16 cellular contexts compared by ENCODE assay signal in genomic region chr5:124871299-124871698, GRCh38.
A peak's percentile ranks its signal among the peaks of the same experiment; 100 is the strongest.
DNase-seq lines count a peak whose midpoint lies in the region; ATAC-seq and TF ChIP-seq lines count a peak whose summit lies in the region.
"Had no signal": no experiment of that assay in that cellular context is flagged by ENCODE, and none has a peak within 500 bp of the region (broad histone marks: within the 10 kb centered on the region; RNA-seq: fewer than 3 reads in every experiment).

No MANE protein-coding gene starts in this region.

- H3K4me3 ChIP-seq in mammary epithelial cell (replicated peaks in 1 of 3; ENCODE audit: insufficient read depth in 1 of 3, low read depth in 2 of 3, low read length in 3 of 3) (no peak overlapping the region), stomach (no peak overlapping the region)
- H3K4me3 ChIP-seq: gastroesophageal sphincter had no signal

- H3K9me3 ChIP-seq in mammary epithelial cell (replicated peaks; ENCODE audit: insufficient read depth, low read length) (no peaks in the 10 kb centered on the region), stomach (no peaks in the 10 kb centered on the region)
- H3K9me3 ChIP-seq: gastroesophageal sphincter had no signal

- POLR2A ChIA-PET in WTC11 (lab: Charles Lee) = interaction anchor here (0.7 kb wide), 1 partner anchor 102 kb away, joined by 3 read pairs; no protein-coding TSS in a partner anchor

- no peak overlapping the region for H3K9ac ChIP-seq in mammary epithelial cell (ENCODE audit: insufficient read depth, low read length)

- no peak for TF ChIP-seq POLR2A in stomach (IDR thresholded peaks at IDR 0.05)

- H3K27ac Mint-ChIP-seq in mesothelial cell of epicardium (peak overlapping the region; percentile 48), WTC11 (no peak overlapping the region)
- H3K27ac Mint-ChIP-seq: activated CD4-positive, alpha-beta T cell treated with anti-CD3 and anti-CD28 coated beads for 36 hours had no signal

- H3K4me1 Mint-ChIP-seq in mesothelial cell of epicardium (peaks cover 59% of the 10 kb centered on the region), WTC11 (peaks cover 47% of the 10 kb centered on the region)

- ATAC-seq in WTC11 = no peak
- no peak for ATAC-seq in GM19455 (IDR thresholded peaks at IDR 0.05; ENCODE audit: unreplicated experiment)
- ATAC-seq: activated CD4-positive, alpha-beta T cell treated with anti-CD3 and anti-CD28 coated beads for 36 hours; gastroesophageal sphincter; HepG2 had no signal

- CTCF ChIA-PET in mammary epithelial cell (lab: Charles Lee; ENCODE audit: low non-redundant PET) = no interaction called here
- CTCF ChIA-PET in WTC11 (lab: Charles Lee) = no interaction called here

- H3K4me3 Mint-ChIP-seq in mesothelial cell of epicardium (no peak overlapping the region), WTC11 (no peak overlapping the region)
- H3K4me3 Mint-ChIP-seq: activated CD4-positive, alpha-beta T cell treated with anti-CD3 and anti-CD28 coated beads for 36 hours had no signal

- no peak overlapping the region for H3K27ac ChIP-seq in mammary epithelial cell (ENCODE audit: insufficient read depth, low read depth, low read length)
- no peak overlapping the region for H3K27ac ChIP-seq in stomach

- WGBS in mammary epithelial cell (ENCODE audit: low coverage, missing lambda C conversion rate) = 100% methylated on average over 2 of the region's 2 CpGs
- WGBS in stomach, 5 donors = 74 to 90% (median 86%) methylated on average over 2 of the region's 2 CpGs

- H3K36me3 ChIP-seq in mammary epithelial cell (ENCODE audit: insufficient read depth, low read length) (no peaks in the 10 kb centered on the region), stomach (no peaks in the 10 kb centered on the region)
- H3K36me3 ChIP-seq: gastroesophageal sphincter had no signal

- intact Hi-C loops in mammary epithelial cell (cut with micrococcal nuclease) = no loop called here
- intact Hi-C loops in stomach (cut with DNase I; ENCODE audit: low total_unique reads) = no loop called here

- in situ Hi-C loops in mammary epithelial cell (cut with MboI; ENCODE audit: low sequenced_read_pairs in 2 of 2) = no loop called here

- H2AFZ ChIP-seq in mammary epithelial cell (ENCODE audit: low read depth, low read length) = no peak overlapping the region

- no peaks in the 10 kb centered on the region for H3K27me3 Mint-ChIP-seq in mesothelial cell of epicardium (ENCODE audit: low read depth)
- H3K27me3 Mint-ChIP-seq in WTC11 (ENCODE audit: low read depth) = no peaks in the 10 kb centered on the region
- H3K27me3 Mint-ChIP-seq: activated CD4-positive, alpha-beta T cell treated with anti-CD3 and anti-CD28 coated beads for 36 hours had no signal

- dilution Hi-C loops in mammary epithelial cell (cut with HindIII; ENCODE audit: low sequenced_read_pairs) = no loop called here

- no peak for TF ChIP-seq EP300 in stomach (IDR thresholded peaks at IDR 0.05)

- H3K4me2 ChIP-seq in mammary epithelial cell (ENCODE audit: insufficient read depth, low read depth, low read length) = no peak overlapping the region

- H3K4me1 ChIP-seq in mammary epithelial cell (ENCODE audit: insufficient read depth, low read length) = peaks cover 8% of the 10 kb centered on the region
- H3K4me1 ChIP-seq in stomach = peaks cover 7 to 43% (median 22%) of the 10 kb centered on the region in 4 donors

- H3K36me3 Mint-ChIP-seq in mesothelial cell of epicardium (no peaks in the 10 kb centered on the region), WTC11 (peaks cover 7% of the 10 kb centered on the region)

- no peaks in the 10 kb centered on the region for H4K20me1 ChIP-seq in mammary epithelial cell (ENCODE audit: insufficient read depth, low read length)

- TF ChIP-seq CTCF in mammary epithelial cell (conservative IDR thresholded peaks at IDR 0.05 in 1 of 2, IDR thresholded peaks at IDR 0.05 in 1 of 2; ENCODE audit: extremely low read depth in 1 of 2, insufficient read depth in 1 of 2, low read depth in 1 of 2, low read length in 2 of 2) (no peak), mesothelial cell of epicardium (IDR thresholded peaks at IDR 0.05; ENCODE audit: unreplicated experiment) (no peak), WTC11 (IDR thresholded peaks at IDR 0.05) (no peak), stomach (IDR thresholded peaks at IDR 0.05) (no peak)

- no TSS peak for BruUV-seq in mammary epithelial cell (replicated peaks; lab: Mats Ljungman, UMichigan)

- no peaks in the 10 kb centered on the region for H3K27me3 ChIP-seq in mammary epithelial cell (ENCODE audit: insufficient read depth, low read length)
- H3K27me3 ChIP-seq in stomach = no peaks in the 10 kb centered on the region
- H3K27me3 ChIP-seq: gastroesophageal sphincter had no signal

- no peaks in the 10 kb centered on the region for H3K79me2 ChIP-seq in mammary epithelial cell (ENCODE audit: insufficient read depth, low read length)

- DNase-seq in NCI-H2171 treated with DMSO at 0.1 percent for 48 hours (lab: John Stamatoyannopoulos, UW) = peak; percentile 2
- DNase-seq in NCI-H2171 (lab: John Stamatoyannopoulos, UW) = no peak
- DNase-seq in NCI-H2029 (lab: John Stamatoyannopoulos, UW) = peak; percentile 57
- DNase-seq in mammary epithelial cell = peak; percentile 8
- no peak for DNase-seq in mesothelial cell of epicardium (ENCODE audit: low spot score in 2 of 2, unreplicated experiment in 2 of 2)
- DNase-seq in WTC11 (ENCODE audit: low spot score) = no peak
- no peak for DNase-seq in stomach
- DNase-seq: 8988T; activated CD4-positive, alpha-beta T cell treated with anti-CD3 and anti-CD28 coated beads for 36 hours; activated T-cell treated with anti-CD3 and anti-CD28 coated beads for 4 hours; NCI-H1048; stimulated activated naive CD4-positive, alpha-beta T cell; T-helper 2 cell had no signal

- peaks cover 5% of the 10 kb centered on the region for H3K9me3 Mint-ChIP-seq in mesothelial cell of epicardium
- H3K9me3 Mint-ChIP-seq in WTC11 = peaks cover 8% of the 10 kb centered on the region

TF ChIP-seq in WTC11, 78 proteins besides CTCF, POLR2A, EP300 and RAD21 (continues in another document):
- TF ChIP-seq HMGA2 (CRISPR knock-in tag; IDR thresholded peaks at IDR 0.05) (no peak), TEAD4 (CRISPR knock-in tag; IDR thresholded peaks at IDR 0.05) (no peak), ETV6 (CRISPR knock-in tag; IDR thresholded peaks at IDR 0.05) (no peak), PRDM15 (CRISPR knock-in tag; IDR thresholded peaks at IDR 0.05) (no peak), E2F5 (CRISPR knock-in tag; IDR thresholded peaks at IDR 0.05) (no peak), KAT7 (CRISPR knock-in tag; IDR thresholded peaks at IDR 0.05; ENCODE audit: borderline replicate concordance) (no peak), SOX15 (CRISPR knock-in tag; IDR thresholded peaks at IDR 0.05) (no peak), NFE2L1 (CRISPR knock-in tag; IDR thresholded peaks at IDR 0.05) (no peak), TEAD1 (CRISPR knock-in tag; IDR thresholded peaks at IDR 0.05) (no peak), GRHL2 (CRISPR knock-in tag; IDR thresholded peaks at IDR 0.05; ENCODE audit: insufficient replicate concordance, severe bottlenecking) (no peak), GTF2I (CRISPR knock-in tag; conservative IDR thresholded peaks at IDR 0.05) (no peak), TP53 (CRISPR knock-in tag; IDR thresholded peaks at IDR 0.05) (no peak)

Comparison
In these comparisons a context has a peak if more than half of its experiments do, and no peak if none do; other contexts are left out.
1. DNase-seq: peak in NCI-H2171 treated with DMSO at 0.1 percent for 48 hours (single experiment), NCI-H2029 (single experiment) and mammary epithelial cell (single experiment); none in NCI-H2171 (single experiment), mesothelial cell of epicardium (0 of 2), WTC11 (single experiment) and stomach (single experiment).